ENCODE assay signal across 8 cellular contexts in genomic region chr4:6783111-6783981, GRCh38. TPM values are rescaled to one million over a fixed set of nuclear protein-coding genes. Genes with fewer than 3 reads are reported as not detected.
DNase-seq lines count a peak whose midpoint lies in the region; ATAC-seq and TF ChIP-seq lines count a peak whose summit lies in the region.

No MANE protein-coding gene starts in this region.

- TF ChIP-seq CTCF in AG10803 (conservative IDR thresholded peaks at IDR 0.05; ENCODE audit: low read length): no peak

- ATAC-seq in GM18907 (IDR thresholded peaks at IDR 0.05; ENCODE audit: unreplicated experiment) (peak; percentile 72), HG03135 (IDR thresholded peaks at IDR 0.05; ENCODE audit: unreplicated experiment) (peak; percentile 65)

- H3K4me3 ChIP-seq in AG10803 (ENCODE audit: low read length): peak overlapping the region; percentile 84

- DNase-seq in AG10803 (ENCODE audit: low read depth) (peak; percentile 85), NCI-H345 (lab: John Stamatoyannopoulos, UW) (peak; percentile 83), cerebellum (ENCODE audit: low spot score) (peak; percentile 96), kidney glomerular epithelial cell (lab: John Stamatoyannopoulos, UW) (peak; percentile 49)
- DNase-seq in activated CD4-positive, alpha-beta T cell treated with anti-CD3 and anti-CD28 coated beads for 24 hours (ENCODE audit: low read depth in 2 of 2): peak; percentile 81 to 84
- DNase-seq in stimulated activated CD4-positive, alpha-beta T cell treated with anti-CD3 and anti-CD28 coated beads, Interleukin-15, amount 100 ng/mL, for 48 hours (ENCODE audit: low read depth in 2 of 2): peak; percentile 73 to 86

RNA-seq across cellular contexts. Expression of gene KIAA0232, which starts 0.8 kb away (rescaled TPM):
- 43.6 TPM for total RNA-seq in cerebellum

Comparison
In these comparisons a context has a peak if more than half of its experiments do, and no peak if none do; other contexts are left out.
1. Peak in every context shown above with its lines: DNase-seq, ATAC-seq and H3K4me3 ChIP-seq.